ENCODE assay signal across 23 cellular contexts in the genomic region with DNA sequence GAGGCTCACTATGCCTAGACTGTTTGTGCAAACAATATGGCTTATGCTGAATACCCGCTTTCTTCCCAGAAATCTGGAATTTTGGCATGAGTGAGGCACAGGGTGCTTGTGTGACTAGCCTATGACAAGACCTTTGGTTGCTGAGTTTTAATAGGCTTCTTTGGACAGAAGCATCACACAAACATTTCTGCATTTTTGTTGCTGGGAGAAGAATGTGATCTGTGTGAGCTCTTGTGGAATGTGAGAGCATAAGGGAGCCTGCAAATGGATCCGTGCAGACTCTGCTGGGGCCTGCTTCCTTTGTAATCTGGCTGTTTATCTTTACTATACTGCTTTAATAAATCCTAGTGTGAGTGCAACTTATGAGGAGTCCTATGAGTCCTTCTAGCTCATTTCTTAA.
DNase-seq lines count a peak whose midpoint lies in the region; ATAC-seq and TF ChIP-seq lines count a peak whose summit lies in the region.
"Had no signal": no experiment of that assay in that cellular context is flagged by ENCODE, and none has a peak within 500 bp of the region (broad histone marks: within the 10 kb centered on the region; RNA-seq: fewer than 3 reads in every experiment).

No MANE protein-coding gene starts in this region.

- intact Hi-C loops in IMR-90 (cut with micrococcal nuclease) (loop anchor here (5.0 kb wide), 1 partner anchor 81 kb away; the partner anchor contains the start of gene ZDHHC17), sciatic nerve (cut with DNase I) (no loop called here)

- H3K27me3 Mint-ChIP-seq in endodermal cell (ENCODE audit: insufficient read depth), result peaks cover 2% of the 10 kb centered on the region
- H3K27me3 Mint-ChIP-seq: activated CD4-positive, alpha-beta T cell treated with anti-CD3 and anti-CD28 coated beads, Interleukin-2, amount 10 ng/mL, durations not matched to agents 24 days and 14 days; stimulated activated memory B cell treated with anti-CD40 and anti-IgM and Interleukin-4, amounts not matched to agents 10 μg/mL and 1 μg/mL and 100 μg/mL, for 72 hours had no signal

- no CpG with 5 or more reads among the region's 2 CpGs for WGBS in IMR-90 (ENCODE audit: extremely low coverage in 2 of 2, insufficient read length in 1 of 2), 2 experiments
- WGBS in endodermal cell (ENCODE audit: insufficient coverage in 1 of 2, insufficient read length in 1 of 2), 2 experiments, result 88% methylated on average over 2 of the region's 2 CpGs; no CpG with 5 or more reads in 1 of the 2 experiments
- no CpG with 5 or more reads among the region's 2 CpGs for WGBS in mesendoderm (ENCODE audit: extremely low coverage, insufficient coverage, low lambda C conversion rate)

- ATAC-seq in IMR-90 (ENCODE audit: low read depth) (peak; percentile 92), sciatic nerve (no peak), HG02852 (IDR thresholded peaks at IDR 0.05; ENCODE audit: unreplicated experiment) (no peak)
- ATAC-seq: naive thymus-derived CD8-positive, alpha-beta T cell; stimulated activated memory B cell treated with anti-CD40 and anti-IgM and Interleukin-4, amounts not matched to agents 10 μg/mL and 1 μg/mL and 100 μg/mL, for 72 hours had no signal

- peak overlapping the region; percentile 84 for H2BK5ac ChIP-seq in IMR-90 (ENCODE audit: low read depth, low read length, poor library complexity, severe bottlenecking)
- H2BK5ac ChIP-seq in mesendoderm (ENCODE audit: low read length), result no peak overlapping the region

- peaks cover 5% of the 10 kb centered on the region for H3K4me1 Mint-ChIP-seq in endodermal cell
- H3K4me1 Mint-ChIP-seq: activated CD4-positive, alpha-beta T cell treated with anti-CD3 and anti-CD28 coated beads, Interleukin-2, amount 10 ng/mL, durations not matched to agents 24 days and 14 days; immature natural killer cell; stimulated activated memory B cell treated with anti-CD40 and anti-IgM and Interleukin-4, amounts not matched to agents 10 μg/mL and 1 μg/mL and 100 μg/mL, for 72 hours had no signal

- H3K27ac ChIP-seq in IMR-90 (ENCODE audit: insufficient read depth, low read length) (peak overlapping the region; percentile 54), endodermal cell (ENCODE audit: low read depth, low read length) (peak overlapping the region; percentile 12), mesendoderm (ENCODE audit: low read depth, low read length) (no peak overlapping the region)
- H3K27ac ChIP-seq: 22Rv1, prostate gland, RWPE1 had no signal

- H3K9me1 ChIP-seq in IMR-90 (ENCODE audit: insufficient read depth, low read length), result peaks cover 6% of the 10 kb centered on the region; the same call in 1 of the 2 replicates

- no peak overlapping the region for H3K4me3 Mint-ChIP-seq in endodermal cell
- H3K4me3 Mint-ChIP-seq: activated CD4-positive, alpha-beta T cell treated with anti-CD3 and anti-CD28 coated beads, Interleukin-2, amount 10 ng/mL, durations not matched to agents 24 days and 14 days; immature natural killer cell; naive thymus-derived CD8-positive, alpha-beta T cell; stimulated activated memory B cell treated with anti-CD40 and anti-IgM and Interleukin-4, amounts not matched to agents 10 μg/mL and 1 μg/mL and 100 μg/mL, for 72 hours had no signal

- H3K9ac ChIP-seq in IMR-90 (ENCODE audit: low read depth, low read length) (no peak overlapping the region), endodermal cell (ENCODE audit: extremely low read depth, low read length, poor library complexity, severe bottlenecking) (no peak overlapping the region), mesendoderm (ENCODE audit: low read length) (no peak overlapping the region)

- CTCF ChIA-PET in AG04449 (lab: Yijun Ruan, JAX) (interaction anchor here (2.4 kb wide), 1 partner anchor 10 kb away, joined by 5 read pairs; no protein-coding TSS in a partner anchor), IMR-90 (lab: Yijun Ruan, JAX) (no interaction called here)

- no peak overlapping the region for H2AK9ac ChIP-seq in IMR-90 (replicated peaks; ENCODE audit: low read depth, low read length, poor library complexity)

- H3K9me3 ChIP-seq in IMR-90 (ENCODE audit: control insufficient read depth, insufficient read depth, low read length), result no peaks in the 10 kb centered on the region; the same call in 1 of the 2 replicates
- H3K9me3 ChIP-seq in endodermal cell (ENCODE audit: control insufficient read depth, low read length), result no peaks in the 10 kb centered on the region
- H3K9me3 ChIP-seq: MG63, prostate gland had no signal

- H4K91ac ChIP-seq in IMR-90 (ENCODE audit: insufficient read depth, low read depth, low read length), result peak overlapping the region; percentile 90

- H3K56ac ChIP-seq in IMR-90 (ENCODE audit: extremely low read depth, insufficient read depth, low read length) (peak overlapping the region; percentile 52; the same call in 1 of the 2 replicates), mesendoderm (ENCODE audit: low read length) (no peak overlapping the region)

- H4K8ac ChIP-seq in IMR-90 (ENCODE audit: low read depth in 2 of 2, low read length in 2 of 2) (peak overlapping the region in 1 of 2 experiments; percentile 73; a peak in 3 of 4 replicates), mesendoderm (ENCODE audit: low read depth, low read length) (no peak overlapping the region)

- H2BK15ac ChIP-seq in IMR-90 (ENCODE audit: low read depth, low read length) (peak overlapping the region; percentile 41; the same call in 1 of the 3 replicates), mesendoderm (replicated peaks; ENCODE audit: low read depth) (no peak overlapping the region)

- H3K4me3 ChIP-seq in AG04449 (ENCODE audit: low read depth, low read length), result no peak overlapping the region
- H3K4me3 ChIP-seq in IMR-90 (ENCODE audit: insufficient read depth, low read depth, low read length), result no peak overlapping the region
- H3K4me3 ChIP-seq in endodermal cell (ENCODE audit: low read length), result no peak overlapping the region
- H3K4me3 ChIP-seq in mesendoderm (ENCODE audit: low read length), result no peak overlapping the region
- H3K4me3 ChIP-seq: lung, MG63, prostate gland had no signal

- H4K5ac ChIP-seq in IMR-90 (ENCODE audit: low read depth, low read length) (peak overlapping the region; percentile 92), mesendoderm (ENCODE audit: low read length) (no peak overlapping the region)

- no peak overlapping the region for H3K27ac Mint-ChIP-seq in endodermal cell
- H3K27ac Mint-ChIP-seq: activated CD4-positive, alpha-beta T cell treated with anti-CD3 and anti-CD28 coated beads, Interleukin-2, amount 10 ng/mL, durations not matched to agents 24 days and 14 days; immature natural killer cell; naive thymus-derived CD8-positive, alpha-beta T cell; stimulated activated memory B cell treated with anti-CD40 and anti-IgM and Interleukin-4, amounts not matched to agents 10 μg/mL and 1 μg/mL and 100 μg/mL, for 72 hours had no signal

- peak overlapping the region; percentile 88 for H2BK120ac ChIP-seq in IMR-90 (ENCODE audit: low read depth, low read length)
- H2BK120ac ChIP-seq in mesendoderm (ENCODE audit: low read depth, low read length), result no peak overlapping the region

- H3K4me2 ChIP-seq in IMR-90 (ENCODE audit: low read depth, low read length) (peak overlapping the region; percentile 21; the same call in 1 of the 2 replicates), mesendoderm (ENCODE audit: low read length) (no peak overlapping the region)

- no peaks in the 10 kb centered on the region for H3K36me3 Mint-ChIP-seq in endodermal cell (ENCODE audit: low read depth)
- H3K36me3 Mint-ChIP-seq: immature natural killer cell; stimulated activated memory B cell treated with anti-CD40 and anti-IgM and Interleukin-4, amounts not matched to agents 10 μg/mL and 1 μg/mL and 100 μg/mL, for 72 hours had no signal

- dilution Hi-C loops in IMR-90 (cut with HindIII; ENCODE audit: low sequenced_read_pairs, unreplicated experiment), result no loop called here

- no TSS peak for BruUV-seq in IMR-90 (replicated peaks; lab: Mats Ljungman, UMichigan)

- H3K4me1 ChIP-seq in IMR-90 (ENCODE audit: control insufficient read depth, insufficient read depth, low read length) (peaks cover 14% of the 10 kb centered on the region), endodermal cell (ENCODE audit: control insufficient read depth, insufficient read depth, low read length) (no peaks in the 10 kb centered on the region), mesendoderm (ENCODE audit: control insufficient read depth, low read depth, low read length) (no peaks in the 10 kb centered on the region)
- H3K4me1 ChIP-seq: prostate gland had no signal

- H3K18ac ChIP-seq in IMR-90 (ENCODE audit: low read depth, low read length) (peak overlapping the region; percentile 97), mesendoderm (ENCODE audit: low read length) (no peak overlapping the region)

- H3K79me2 ChIP-seq in mesendoderm (ENCODE audit: control insufficient read depth, insufficient read depth, low read length), result no peaks in the 10 kb centered on the region

- DNase-seq in AG04449 (ENCODE audit: low read depth, low spot score), result peak; percentile 72
- DNase-seq in IMR-90, result peak; percentile 88
- DNase-seq in endodermal cell, result no peak
- peak; percentile 33 for DNase-seq in mesendoderm
- DNase-seq in NCI-H2227 (lab: John Stamatoyannopoulos, UW; ENCODE audit: unreplicated experiment), result no peak
- no peak for DNase-seq in SW480 (ENCODE audit: low spot score)
- DNase-seq in sciatic nerve (ENCODE audit: low spot score), result no peak
- DNase-seq: activated CD4-positive, alpha-beta T cell treated with anti-CD3 and anti-CD28 coated beads, Interleukin-2, amount 10 ng/mL, durations not matched to agents 24 days and 14 days; aorta; cortex of kidney; immature natural killer cell; MG63; naive thymus-derived CD8-positive, alpha-beta T cell; NCI-H187; NCI-H446 treated with DMSO at 0.1 percent for 48 hours; NK-92 treated with Interleukin-12 subunit alpha and Interleukin-12 subunit beta, amount 100 ng/mL, for 24 hours; stimulated activated CD4-positive, alpha-beta T cell treated with anti-CD3 and anti-CD28 coated beads, Interleukin-12 subunit alpha, Interleukin-12 subunit beta, amount 100 ng/mL, for 4 hours had no signal

- peak overlapping the region; percentile 77 for H2AFZ ChIP-seq in IMR-90 (replicated peaks; ENCODE audit: low read length, poor library complexity)

- H3K27me3 ChIP-seq in IMR-90 (ENCODE audit: control insufficient read depth, insufficient read depth, low read length) (no peaks in the 10 kb centered on the region), endodermal cell (ENCODE audit: control insufficient read depth, insufficient read depth, low read length, poor library complexity, severe bottlenecking) (no peaks in the 10 kb centered on the region), mesendoderm (ENCODE audit: insufficient read depth, low read length, poor library complexity) (no peaks in the 10 kb centered on the region)
- H3K27me3 ChIP-seq: MG63 had no signal

- H2AK5ac ChIP-seq in IMR-90 (ENCODE audit: low read depth, low read length) (peak overlapping the region; percentile 58), mesendoderm (ENCODE audit: low read length) (no peak overlapping the region)

- peak overlapping the region; percentile 87 for H2BK20ac ChIP-seq in IMR-90 (ENCODE audit: low read depth, low read length)

- POLR2A ChIA-PET in AG04449 (lab: Yijun Ruan, JAX), result no interaction called here
- POLR2A ChIA-PET in IMR-90 (lab: Charles Lee; ENCODE audit: unreplicated experiment), result no interaction called here

- H4K20me1 ChIP-seq in IMR-90 (ENCODE audit: insufficient read depth, low read length), result no peaks in the 10 kb centered on the region

- H3K23ac ChIP-seq in IMR-90 (ENCODE audit: low read depth, low read length), result 0 out of 2 replicates have a peak overlapping the region, but pooled peaks have one; percentile 39
- no peak overlapping the region for H3K23ac ChIP-seq in mesendoderm (ENCODE audit: low read length)

- TF ChIP-seq RAD21 in IMR-90 (IDR thresholded peaks at IDR 0.05; ENCODE audit: low read length), result no peak

- peak overlapping the region; percentile 47; the same call in 1 of the 2 replicates for H3K14ac ChIP-seq in IMR-90 (replicated peaks; ENCODE audit: low read depth, low read length)

- H3K79me1 ChIP-seq in IMR-90 (ENCODE audit: low read depth in 1 of 2, low read length in 2 of 2) (no peaks in the 10 kb centered on the region), mesendoderm (ENCODE audit: low read length) (no peaks in the 10 kb centered on the region)

- TF ChIP-seq POLR2A in IMR-90 (IDR thresholded peaks at IDR 0.05; ENCODE audit: low read depth, low read length), result no peak

- in situ Hi-C loops in IMR-90 (cut with MboI; ENCODE audit: low sequenced_read_pairs), result no loop called here

- TF ChIP-seq CTCF in AG04449 (IDR thresholded peaks at IDR 0.05; ENCODE audit: insufficient read depth, low read length, missing control alignments) (no peak), IMR-90 (conservative IDR thresholded peaks at IDR 0.05; ENCODE audit: low read depth, low read length) (no peak), endodermal cell (conservative IDR thresholded peaks at IDR 0.05) (no peak)

- H3K36me3 ChIP-seq in IMR-90 (ENCODE audit: control insufficient read depth, insufficient read depth, low read length) (no peaks in the 10 kb centered on the region), endodermal cell (ENCODE audit: control insufficient read depth, insufficient read depth, low read length) (no peaks in the 10 kb centered on the region), mesendoderm (ENCODE audit: control insufficient read depth, insufficient read depth, low read length) (no peaks in the 10 kb centered on the region)
- H3K36me3 ChIP-seq: MG63, prostate gland had no signal

- H3K4ac ChIP-seq in IMR-90 (ENCODE audit: low read depth, low read length) (peak overlapping the region; percentile 79), mesendoderm (ENCODE audit: low read depth, low read length) (no peak overlapping the region)

- H3K9me3 Mint-ChIP-seq in endodermal cell, result peaks cover 1% of the 10 kb centered on the region
- H3K9me3 Mint-ChIP-seq: activated CD4-positive, alpha-beta T cell treated with anti-CD3 and anti-CD28 coated beads, Interleukin-2, amount 10 ng/mL, durations not matched to agents 24 days and 14 days; immature natural killer cell; naive thymus-derived CD8-positive, alpha-beta T cell; stimulated activated memory B cell treated with anti-CD40 and anti-IgM and Interleukin-4, amounts not matched to agents 10 μg/mL and 1 μg/mL and 100 μg/mL, for 72 hours had no signal

Comparison
In these comparisons a context has a peak if more than half of its experiments do, and no peak if none do; other contexts are left out.
1. DNase-seq: peak in AG04449 (single experiment), IMR-90 (single experiment) and mesendoderm (single experiment); none in endodermal cell (single experiment), NCI-H2227 (single experiment), SW480 (single experiment) and sciatic nerve (single experiment).